In the genomic region with DNA sequence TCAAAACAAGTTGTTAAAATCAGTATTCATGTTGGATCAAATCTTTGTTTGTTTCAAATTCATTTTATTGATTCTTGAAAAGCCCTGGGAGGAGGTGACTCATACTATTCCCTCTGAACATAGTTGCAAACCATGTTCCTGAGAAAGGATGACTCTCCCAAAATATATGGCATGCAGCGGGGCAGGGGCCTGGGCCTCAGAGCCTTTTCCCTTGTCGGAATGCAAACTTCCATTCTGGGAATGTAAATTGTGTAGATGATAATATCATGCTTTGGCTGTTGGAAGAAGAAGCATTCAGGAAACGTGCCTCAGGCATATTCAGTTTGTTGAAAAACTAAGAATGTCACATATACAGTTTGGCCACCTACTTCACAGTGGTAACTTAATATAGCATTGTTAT, we compare ENCODE assay signal across 2 cellular contexts.
TF ChIP-seq lines count a peak whose summit lies in the region.

No MANE protein-coding gene starts in this region.

TF ChIP-seq in A549, 52 proteins besides CTCF, POLR2A, EP300 and RAD21 (continued from another document):
- TF ChIP-seq, protein P1, sequence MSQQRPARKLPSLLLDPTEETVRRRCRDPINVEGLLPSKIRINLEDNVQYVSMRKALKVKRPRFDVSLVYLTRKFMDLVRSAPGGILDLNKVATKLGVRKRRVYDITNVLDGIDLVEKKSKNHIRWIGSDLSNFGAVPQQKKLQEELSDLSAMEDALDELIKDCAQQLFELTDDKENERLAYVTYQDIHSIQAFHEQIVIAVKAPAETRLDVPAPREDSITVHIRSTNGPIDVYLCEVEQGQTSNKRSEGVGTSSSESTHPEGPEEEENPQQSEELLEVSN (IDR thresholded peaks at IDR 0.05; ENCODE audit: borderline replicate concordance, low read depth): no peak
- TF ChIP-seq GATA3 (IDR thresholded peaks at IDR 0.05; ENCODE audit: borderline replicate concordance): no peak

TF ChIP-seq in IMR-90, 13 proteins besides CTCF, POLR2A, EP300 and RAD21 (continued from another document):
- TF ChIP-seq BHLHE40 (IDR thresholded peaks at IDR 0.05; ENCODE audit: low read depth, low read length) (peak; percentile 89; the same call in 1 of the 2 replicates), RFX5 (IDR thresholded peaks at IDR 0.05; ENCODE audit: low read depth, low read length) (no peak), FOS (IDR thresholded peaks at IDR 0.05; ENCODE audit: low read depth, low read length) (peak; percentile 82), MAZ (IDR thresholded peaks at IDR 0.05; ENCODE audit: borderline replicate concordance, low read depth, low read length) (no peak), MAFK (IDR thresholded peaks at IDR 0.05; ENCODE audit: low read depth, low read length) (no peak), NFE2L2 (IDR thresholded peaks at IDR 0.05; ENCODE audit: low read depth, low read length) (peak; percentile 60; the same call in 1 of the 2 replicates), SMC3 (IDR thresholded peaks at IDR 0.05; ENCODE audit: low read depth, low read length) (no peak)
- TF ChIP-seq, protein P2, sequence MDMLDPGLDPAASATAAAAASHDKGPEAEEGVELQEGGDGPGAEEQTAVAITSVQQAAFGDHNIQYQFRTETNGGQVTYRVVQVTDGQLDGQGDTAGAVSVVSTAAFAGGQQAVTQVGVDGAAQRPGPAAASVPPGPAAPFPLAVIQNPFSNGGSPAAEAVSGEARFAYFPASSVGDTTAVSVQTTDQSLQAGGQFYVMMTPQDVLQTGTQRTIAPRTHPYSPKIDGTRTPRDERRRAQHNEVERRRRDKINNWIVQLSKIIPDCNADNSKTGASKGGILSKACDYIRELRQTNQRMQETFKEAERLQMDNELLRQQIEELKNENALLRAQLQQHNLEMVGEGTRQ (IDR thresholded peaks at IDR 0.05; ENCODE audit: low read depth, low read length): no peak
- TF ChIP-seq, protein P3, sequence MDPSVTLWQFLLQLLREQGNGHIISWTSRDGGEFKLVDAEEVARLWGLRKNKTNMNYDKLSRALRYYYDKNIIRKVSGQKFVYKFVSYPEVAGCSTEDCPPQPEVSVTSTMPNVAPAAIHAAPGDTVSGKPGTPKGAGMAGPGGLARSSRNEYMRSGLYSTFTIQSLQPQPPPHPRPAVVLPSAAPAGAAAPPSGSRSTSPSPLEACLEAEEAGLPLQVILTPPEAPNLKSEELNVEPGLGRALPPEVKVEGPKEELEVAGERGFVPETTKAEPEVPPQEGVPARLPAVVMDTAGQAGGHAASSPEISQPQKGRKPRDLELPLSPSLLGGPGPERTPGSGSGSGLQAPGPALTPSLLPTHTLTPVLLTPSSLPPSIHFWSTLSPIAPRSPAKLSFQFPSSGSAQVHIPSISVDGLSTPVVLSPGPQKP (IDR thresholded peaks at IDR 0.05; ENCODE audit: borderline replicate concordance, low read depth, low read length): no peak
